3 cellular contexts compared by ENCODE assay signal in genomic region chr16:22172642-22173041, GRCh38. TPM values are rescaled to one million over a fixed set of nuclear protein-coding genes. Genes with fewer than 3 reads are reported as not detected.
"Had no signal": no experiment of that assay in that cellular context is flagged by ENCODE, and none has a peak within 500 bp of the region (broad histone marks: within the 10 kb centered on the region; RNA-seq: fewer than 3 reads in every experiment).

No MANE protein-coding gene starts in this region.

RNA-seq across cellular contexts. Expression of gene SDR42E2, which starts 10.3 kb away (rescaled TPM):
- total RNA-seq: activated CD4-positive, alpha-beta memory T cell treated with anti-CD3 and anti-CD28 coated beads, Interleukin-2, amount 10 ng/mL, durations not matched to agents 7 days and 5 days; activated CD8-positive, alpha-beta memory T cell treated with anti-CD3 and anti-CD28 coated beads for 36 hours; T-helper 2 cell treated with Interferon-gamma antibody and Interleukin-4, amounts not matched to agents 100 ng/mL and 5 ng/mL, for 36 hours had no signal
